28 cellular contexts compared by ENCODE assay signal in genomic region chr21:15823486-15824150, GRCh38.
DNase-seq lines count a peak whose midpoint lies in the region; ATAC-seq and TF ChIP-seq lines count a peak whose summit lies in the region.
"Had no signal": no experiment of that assay in that cellular context is flagged by ENCODE, and none has a peak within 500 bp of the region (broad histone marks: within the 10 kb centered on the region; RNA-seq: fewer than 3 reads in every experiment).

No MANE protein-coding gene starts in this region.

- H4K12ac ChIP-seq in trophoblast cell (ENCODE audit: low read depth, low read length), result no peak overlapping the region

- H3K4me2 ChIP-seq in DND-41 (ENCODE audit: insufficient read depth, low read length) (no peak overlapping the region), trophoblast cell (ENCODE audit: low read length) (no peak overlapping the region), PC-9 (no peak overlapping the region)

- H3K4me1 ChIP-seq in DND-41 (ENCODE audit: insufficient read depth, low read length) (peaks cover 7% of the 10 kb centered on the region), mucosa of descending colon (ENCODE audit: low read depth) (no peaks in the 10 kb centered on the region), trophoblast cell (ENCODE audit: control insufficient read depth in 1 of 2, insufficient read depth in 2 of 2, low read length in 2 of 2) (no peaks in the 10 kb centered on the region), PC-9 (replicated peaks; ENCODE audit: insufficient read depth) (peaks cover 6% of the 10 kb centered on the region; the same call in 1 of the 2 replicates)
- H3K4me1 ChIP-seq: Caco-2 had no signal

- H3K23ac ChIP-seq in trophoblast cell (ENCODE audit: low read length), result no peak overlapping the region

- H3K36me3 ChIP-seq in DND-41 (ENCODE audit: insufficient read depth, low read length) (peaks cover 53% of the 10 kb centered on the region), mucosa of descending colon (ENCODE audit: low read depth) (no peaks in the 10 kb centered on the region), trophoblast cell (ENCODE audit: control insufficient read depth in 1 of 2, insufficient read depth in 2 of 2, low read length in 2 of 2) (peaks cover 5 to 7% of the 10 kb centered on the region in 2 experiments), PC-9 (ENCODE audit: low read depth) (peaks cover 11% of the 10 kb centered on the region; the same call in 1 of the 2 replicates)
- H3K36me3 ChIP-seq: ovary had no signal

- H3K9ac ChIP-seq in DND-41 (ENCODE audit: low read depth, low read length) (no peak overlapping the region), trophoblast cell (ENCODE audit: low read length) (no peak overlapping the region)

- H3K4me3 ChIP-seq in DND-41 (ENCODE audit: low read depth in 1 of 2, low read length in 2 of 2), result no peak overlapping the region
- H3K4me3 ChIP-seq in mucosa of descending colon, result no peak overlapping the region
- no peak overlapping the region for H3K4me3 ChIP-seq in trophoblast cell (ENCODE audit: low read depth, low read length)
- H3K4me3 ChIP-seq in PC-9, result no peak overlapping the region
- H3K4me3 ChIP-seq: cardiac muscle cell, ovary had no signal

- H3K9me2 ChIP-seq in PC-9 (ENCODE audit: insufficient read depth), result no peaks in the 10 kb centered on the region

- POLR2A ChIA-PET in activated CD8-positive, alpha-beta T cell treated with anti-CD3 and anti-CD28 coated beads, Interleukin-2, amount 10 ng/mL, durations not matched to agents 7 days and 5 days (lab: Charles Lee), result no interaction called here
- POLR2A ChIA-PET in PC-9 (lab: Charles Lee; ENCODE audit: unreplicated experiment), result no interaction called here

- H4K20me1 ChIP-seq in DND-41 (ENCODE audit: insufficient read depth, low read length), result no peaks in the 10 kb centered on the region
- no peaks in the 10 kb centered on the region for H4K20me1 ChIP-seq in PC-9 (ENCODE audit: insufficient read depth)

- H3K36me3 Mint-ChIP-seq in activated CD4-positive, alpha-beta T cell treated with anti-CD3 and anti-CD28 coated beads, Interleukin-2, amount 10 ng/mL, durations not matched to agents 24 days and 14 days (ENCODE audit: low read depth), result peaks cover 43% of the 10 kb centered on the region
- peaks cover 49% of the 10 kb centered on the region for H3K36me3 Mint-ChIP-seq in activated CD8-positive, alpha-beta T cell treated with anti-CD3 and anti-CD28 coated beads, Interleukin-2, amount 10 ng/mL, durations not matched to agents 7 days and 5 days (ENCODE audit: low read depth)

- H3K27ac Mint-ChIP-seq in activated CD4-positive, alpha-beta T cell treated with anti-CD3 and anti-CD28 coated beads, Interleukin-2, amount 10 ng/mL, durations not matched to agents 24 days and 14 days, result peak overlapping the region; percentile 26
- peak overlapping the region; percentile 80 for H3K27ac Mint-ChIP-seq in activated CD8-positive, alpha-beta T cell treated with anti-CD3 and anti-CD28 coated beads, Interleukin-2, amount 10 ng/mL, durations not matched to agents 7 days and 5 days
- H3K27ac Mint-ChIP-seq: dendritic cell treated with granulocyte-macrophage colony-stimulating factor and Interleukin-4, amounts not matched to agents 40 ng/mL and 50 ng/mL, for 4 days; type B pancreatic cell had no signal

- ATAC-seq in DND-41 (ENCODE audit: insufficient read depth, low read depth) (peak; percentile 88), mucosa of descending colon (peak; percentile 41)
- peak; percentile 81 for ATAC-seq in activated CD8-positive, alpha-beta T cell treated with anti-CD3 and anti-CD28 coated beads, Interleukin-2, amount 10 ng/mL, durations not matched to agents 7 days and 5 days
- ATAC-seq: left cardiac atrium, PC-3, right cardiac atrium had no signal

- no peak for DNase-seq in activated CD4-positive, alpha-beta T cell treated with anti-CD3 and anti-CD28 coated beads, Interleukin-2, amount 10 ng/mL, durations not matched to agents 24 days and 14 days
- no peak for DNase-seq in activated CD4-positive, alpha-beta T cell treated with anti-CD3 and anti-CD28 coated beads, Interleukin-2, amount 50 U/mL, for 48 hours
- DNase-seq in DND-41 (peak; percentile 25), mucosa of descending colon (no peak), trophoblast cell (no peak), Ammon's horn (ENCODE audit: low spot score) (no peak), PC-9 (no peak)
- peak; percentile 52 for DNase-seq in activated CD8-positive, alpha-beta T cell treated with anti-CD3 and anti-CD28 coated beads, Interleukin-2, amount 10 ng/mL, durations not matched to agents 7 days and 5 days
- DNase-seq: 8988T; activated CD4-positive, alpha-beta T cell treated with anti-CD3 and anti-CD28 coated beads for 48 hours; Caco-2; DMS79 treated with DMSO at 0.1 percent for 48 hours; head of caudate nucleus; left cardiac atrium; mesenchymal stem cell; naive B cell; NCI-H1092; NCI-H2029; NCI-H345; ovary; PC-3; right cardiac atrium; SHP77 treated with DMSO at 0.1 percent for 48 hours; stimulated activated CD4-positive, alpha-beta T cell treated with anti-CD3 and anti-CD28 coated beads, Interleukin-12 subunit alpha, Interleukin-12 subunit beta, amount 100 ng/mL, for 4 hours; SW 1271 had no signal

- H2BK12ac ChIP-seq in trophoblast cell (ENCODE audit: low read length), result no peak overlapping the region

- peaks cover 15% of the 10 kb centered on the region for H3K4me1 Mint-ChIP-seq in activated CD4-positive, alpha-beta T cell treated with anti-CD3 and anti-CD28 coated beads, Interleukin-2, amount 10 ng/mL, durations not matched to agents 24 days and 14 days
- H3K4me1 Mint-ChIP-seq in activated CD8-positive, alpha-beta T cell treated with anti-CD3 and anti-CD28 coated beads, Interleukin-2, amount 10 ng/mL, durations not matched to agents 7 days and 5 days (ENCODE audit: low read depth), result peaks cover 22% of the 10 kb centered on the region

- no peak overlapping the region for H4K8ac ChIP-seq in trophoblast cell (ENCODE audit: low read depth, low read length)

- no peaks in the 10 kb centered on the region for H3K79me2 ChIP-seq in DND-41 (ENCODE audit: insufficient read depth, low read length)
- H3K79me2 ChIP-seq in trophoblast cell (ENCODE audit: control insufficient read depth, insufficient read depth, low read length, poor library complexity), result no peaks in the 10 kb centered on the region
- no peaks in the 10 kb centered on the region for H3K79me2 ChIP-seq in PC-9 (ENCODE audit: low read depth)

- H4K91ac ChIP-seq in trophoblast cell (ENCODE audit: low read depth, low read length), result no peak overlapping the region

- no peaks in the 10 kb centered on the region for H3K27me3 Mint-ChIP-seq in activated CD4-positive, alpha-beta T cell treated with anti-CD3 and anti-CD28 coated beads, Interleukin-2, amount 10 ng/mL, durations not matched to agents 24 days and 14 days
- H3K27me3 Mint-ChIP-seq in activated CD8-positive, alpha-beta T cell treated with anti-CD3 and anti-CD28 coated beads, Interleukin-2, amount 10 ng/mL, durations not matched to agents 7 days and 5 days (ENCODE audit: low read depth), result no peaks in the 10 kb centered on the region
- H3K27me3 Mint-ChIP-seq: dendritic cell treated with granulocyte-macrophage colony-stimulating factor and Interleukin-4, amounts not matched to agents 40 ng/mL and 50 ng/mL, for 4 days; naive B cell; type B pancreatic cell had no signal

- H3K18ac ChIP-seq in trophoblast cell (ENCODE audit: low read length), result no peak overlapping the region

- no peaks in the 10 kb centered on the region for H3K9me3 Mint-ChIP-seq in activated CD4-positive, alpha-beta T cell treated with anti-CD3 and anti-CD28 coated beads, Interleukin-2, amount 10 ng/mL, durations not matched to agents 24 days and 14 days
- no peaks in the 10 kb centered on the region for H3K9me3 Mint-ChIP-seq in activated CD8-positive, alpha-beta T cell treated with anti-CD3 and anti-CD28 coated beads, Interleukin-2, amount 10 ng/mL, durations not matched to agents 7 days and 5 days (ENCODE audit: insufficient read depth)
- H3K9me3 Mint-ChIP-seq: dendritic cell treated with granulocyte-macrophage colony-stimulating factor and Interleukin-4, amounts not matched to agents 40 ng/mL and 50 ng/mL, for 4 days; naive B cell; type B pancreatic cell had no signal

- CTCF ChIA-PET in activated CD8-positive, alpha-beta T cell treated with anti-CD3 and anti-CD28 coated beads, Interleukin-2, amount 10 ng/mL, durations not matched to agents 7 days and 5 days (lab: Charles Lee), result no interaction called here
- CTCF ChIA-PET in PC-9 (lab: Charles Lee), result no interaction called here

- H3K4ac ChIP-seq in trophoblast cell (ENCODE audit: low read depth, low read length), result no peak overlapping the region

- no peak overlapping the region for H2BK5ac ChIP-seq in trophoblast cell (ENCODE audit: low read depth, low read length, poor library complexity)

- TF ChIP-seq CTCF in DND-41 (IDR thresholded peaks at IDR 0.05; ENCODE audit: borderline replicate concordance, extremely low read depth, low read length, poor library complexity, severe bottlenecking), result no peak
- TF ChIP-seq CTCF in mucosa of descending colon (IDR thresholded peaks at IDR 0.05), result no peak
- TF ChIP-seq CTCF in PC-9 (conservative IDR thresholded peaks at IDR 0.05), result no peak

- H3K27ac ChIP-seq in DND-41 (ENCODE audit: low read length) (no peak overlapping the region), trophoblast cell (ENCODE audit: low read depth, low read length) (no peak overlapping the region), PC-9 (no peak overlapping the region)
- H3K27ac ChIP-seq: ovary had no signal

- BruUV-seq in PC-9 (replicated peaks; lab: Mats Ljungman, UMichigan), result no TSS peak

- peak overlapping the region; percentile 48 for H3K4me3 Mint-ChIP-seq in activated CD4-positive, alpha-beta T cell treated with anti-CD3 and anti-CD28 coated beads, Interleukin-2, amount 10 ng/mL, durations not matched to agents 24 days and 14 days
- H3K4me3 Mint-ChIP-seq in activated CD8-positive, alpha-beta T cell treated with anti-CD3 and anti-CD28 coated beads, Interleukin-2, amount 10 ng/mL, durations not matched to agents 7 days and 5 days, result peak overlapping the region; percentile 49
- H3K4me3 Mint-ChIP-seq: dendritic cell treated with granulocyte-macrophage colony-stimulating factor and Interleukin-4, amounts not matched to agents 40 ng/mL and 50 ng/mL, for 4 days; type B pancreatic cell had no signal

- intact Hi-C loops in activated CD4-positive, alpha-beta T cell treated with anti-CD3 and anti-CD28 coated beads, Interleukin-2, amount 10 ng/mL, durations not matched to agents 24 days and 14 days (cut with micrococcal nuclease), result loop anchor here (10.0 kb wide), 1 partner anchor 169 kb away; no protein-coding TSS in a partner anchor
- intact Hi-C loops in mucosa of descending colon (cut with DNase I, micrococcal nuclease), result loop anchor here in 1 of 2 donors (10.0 kb wide), 1 partner anchor 339 kb away; no protein-coding TSS in a partner anchor
- intact Hi-C loops in PC-9 (cut with micrococcal nuclease; ENCODE audit: unreplicated experiment), result no loop called here

- 0 out of 2 replicates have a peak, but pooled peaks cover 3% of the 10 kb centered on the region for H3F3A ChIP-seq in PC-9 (ENCODE audit: insufficient read depth, low read depth)

- H3K79me1 ChIP-seq in trophoblast cell (ENCODE audit: low read length), result no peaks in the 10 kb centered on the region

- H2AFZ ChIP-seq in DND-41 (ENCODE audit: low read depth, low read length), result no peak overlapping the region
- no peak overlapping the region for H2AFZ ChIP-seq in trophoblast cell (ENCODE audit: insufficient read depth, low read length, poor library complexity)
- H2AFZ ChIP-seq in PC-9, result no peak overlapping the region

- no CpG with 5 or more reads among the region's 4 CpGs for WGBS in trophoblast cell (ENCODE audit: extremely low coverage, insufficient coverage, insufficient read length)

- no peak overlapping the region for H3K14ac ChIP-seq in trophoblast cell (ENCODE audit: low read length)

- H2BK120ac ChIP-seq in trophoblast cell (ENCODE audit: insufficient read depth, low read length, poor library complexity), result no peak overlapping the region

- no peaks in the 10 kb centered on the region for H3K27me3 ChIP-seq in DND-41 (ENCODE audit: insufficient read depth, low read length, poor library complexity)
- H3K27me3 ChIP-seq in trophoblast cell (ENCODE audit: insufficient read depth, low read length), result no peaks in the 10 kb centered on the region
- H3K27me3 ChIP-seq in PC-9 (ENCODE audit: insufficient read depth, low read depth), result no peaks in the 10 kb centered on the region
- H3K27me3 ChIP-seq: cardiac muscle cell, ovary had no signal

- H3K9me3 ChIP-seq in DND-41 (ENCODE audit: insufficient read depth, low read length, severe bottlenecking), result no peaks in the 10 kb centered on the region
- H3K9me3 ChIP-seq in mucosa of descending colon, result no peaks in the 10 kb centered on the region
- H3K9me3 ChIP-seq in trophoblast cell (ENCODE audit: insufficient read depth, low read depth, low read length), result no peaks in the 10 kb centered on the region
- no peaks in the 10 kb centered on the region for H3K9me3 ChIP-seq in PC-9 (ENCODE audit: insufficient read depth, low read depth)
- H3K9me3 ChIP-seq: Caco-2, ovary had no signal

- H2AK5ac ChIP-seq in trophoblast cell (ENCODE audit: low read length), result no peak overlapping the region

Comparison
In these comparisons a context has a peak if more than half of its experiments do, and no peak if none do; other contexts are left out.
1. DNase-seq: peak in DND-41 (single experiment) and activated CD8-positive, alpha-beta T cell treated with anti-CD3 and anti-CD28 coated beads, Interleukin-2, amount 10 ng/mL, durations not matched to agents 7 days and 5 days (single experiment); none in activated CD4-positive, alpha-beta T cell treated with anti-CD3 and anti-CD28 coated beads, Interleukin-2, amount 10 ng/mL, durations not matched to agents 24 days and 14 days (single experiment), activated CD4-positive, alpha-beta T cell treated with anti-CD3 and anti-CD28 coated beads, Interleukin-2, amount 50 U/mL, for 48 hours (0 of 2), mucosa of descending colon (0 of 3), trophoblast cell (0 of 2), Ammon's horn (single experiment) and PC-9 (0 of 2).
2. Peak in every context shown above with its lines, with median percentiles within 50 percentile points of each other: ATAC-seq.